Comparison of ENCODE assay signal across 1 cellular context in genomic region chr7:103347507-103348267, GRCh38.
TF ChIP-seq lines count a peak whose summit lies in the region.

Gene PSMC2 (plus strand): TSS chr7:103347643. CDS start chr7:103347712, 69 bp downstream.

TF ChIP-seq in K562, 482 proteins besides CTCF, POLR2A, EP300 and RAD21 (continued from another document and continues in another):
- TF ChIP-seq POLR2B (IDR thresholded peaks at IDR 0.05; ENCODE audit: low read depth, partially characterized antibody), result peak; percentile 81
- TF ChIP-seq HSF4 (CRISPR knock-in tag; IDR thresholded peaks at IDR 0.05; ENCODE audit: borderline replicate concordance), result no peak
- no peak for TF ChIP-seq TSHZ1 (CRISPR knock-in tag; IDR thresholded peaks at IDR 0.05)
- no peak for TF ChIP-seq ZBTB1 (CRISPR knock-in tag; IDR thresholded peaks at IDR 0.05; ENCODE audit: borderline replicate concordance, low read depth)
- TF ChIP-seq XRCC5 (IDR thresholded peaks at IDR 0.05; ENCODE audit: low read depth, low read length), result peak; percentile 15; the same call in 1 of the 2 replicates
- peak; percentile 12; the same call in 1 of the 2 replicates for TF ChIP-seq TCF7 (IDR thresholded peaks at IDR 0.05; ENCODE audit: borderline replicate concordance)
- no peak for TF ChIP-seq CBX2 (IDR thresholded peaks at IDR 0.05; ENCODE audit: insufficient read depth, low read length, poor library complexity, severe bottlenecking)
- TF ChIP-seq PHTF2 (CRISPR knock-in tag; IDR thresholded peaks at IDR 0.05), result no peak
- TF ChIP-seq THAP7 (CRISPR knock-in tag; IDR thresholded peaks at IDR 0.05), result no peak
- TF ChIP-seq HDAC3 (IDR thresholded peaks at IDR 0.05; ENCODE audit: borderline replicate concordance, partially characterized antibody), result no peak
- TF ChIP-seq MAFK (IDR thresholded peaks at IDR 0.05; ENCODE audit: low read length), result peak; percentile 80
- no peak for TF ChIP-seq IFI16 (CRISPR knock-in tag; IDR thresholded peaks at IDR 0.05)
- no peak for TF ChIP-seq TAF15 (IDR thresholded peaks at IDR 0.05; ENCODE audit: low read depth, low read length)
- TF ChIP-seq RNF2 (IDR thresholded peaks at IDR 0.05), result no peak; the same call in 1 of the 2 replicates
- TF ChIP-seq ZBTB26 (CRISPR knock-in tag; IDR thresholded peaks at IDR 0.05), result no peak
- TF ChIP-seq PURB (CRISPR knock-in tag; IDR thresholded peaks at IDR 0.05; ENCODE audit: low read depth), result no peak
- TF ChIP-seq MLX (CRISPR knock-in tag; conservative IDR thresholded peaks at IDR 0.05), result no peak
- TF ChIP-seq DACH1 (IDR thresholded peaks at IDR 0.05; ENCODE audit: partially characterized antibody), result no peak
- TF ChIP-seq HNRNPH1 (optimal IDR thresholded peaks at IDR 0.05; ENCODE audit: low read depth, low read length), result no peak
- peak; percentile 91 for TF ChIP-seq NR2C1 (IDR thresholded peaks at IDR 0.05)
- TF ChIP-seq NR2C1 (tag; IDR thresholded peaks at IDR 0.05), result peak; percentile 93
- 0 out of 2 replicates have a peak, but pooled peaks have one; percentile 65 for TF ChIP-seq SP1 (CRISPR knock-in tag; IDR thresholded peaks at IDR 0.05)
- no peak for TF ChIP-seq ZKSCAN3 (CRISPR knock-in tag; IDR thresholded peaks at IDR 0.05)
- peak; percentile 2; the same call in 1 of the 2 replicates for TF ChIP-seq ZNF324 (CRISPR knock-in tag; IDR thresholded peaks at IDR 0.05)
- peak; percentile 58 for TF ChIP-seq POLR2G (IDR thresholded peaks at IDR 0.05; ENCODE audit: low read depth, low read length)
- peak; percentile 98 for TF ChIP-seq GABPB1 (CRISPR knock-in tag; IDR thresholded peaks at IDR 0.05)
- no peak for TF ChIP-seq LARP7 (IDR thresholded peaks at IDR 0.05)
- TF ChIP-seq RBBP5 (IDR thresholded peaks at IDR 0.05; ENCODE audit: borderline replicate concordance, insufficient read depth, low read length, poor library complexity, severe bottlenecking), result peak; percentile 85
- no peak for TF ChIP-seq SAFB (IDR thresholded peaks at IDR 0.05; ENCODE audit: borderline replicate concordance, low read depth, low read length)
- 0 out of 4 replicates have a peak, but pooled peaks of 1 of the 2 experiments have one; percentile 21 for TF ChIP-seq SIX5 (IDR thresholded peaks at IDR 0.05; ENCODE audit: borderline replicate concordance in 1 of 2, insufficient read depth in 1 of 2, low read depth in 1 of 2, low read length in 2 of 2)
- TF ChIP-seq MITF (IDR thresholded peaks at IDR 0.05), result peak; percentile 56; the same call in 1 of the 2 replicates
- TF ChIP-seq ARID4B (CRISPR knock-in tag; IDR thresholded peaks at IDR 0.05), result peak; percentile 88
- TF ChIP-seq SIN3B (IDR thresholded peaks at IDR 0.05; ENCODE audit: low read depth), result peak; percentile 88
- TF ChIP-seq ZFP36 (IDR thresholded peaks at IDR 0.05; ENCODE audit: low read depth, low read length, partially characterized antibody), result peak; percentile 32
- TF ChIP-seq BCLAF1 (IDR thresholded peaks at IDR 0.05; ENCODE audit: borderline replicate concordance in 1 of 2, control insufficient read depth in 1 of 2, low read depth in 2 of 2, low read length in 1 of 2), result peak in 1 of 2 experiments; percentile 94; a peak in 2 of 4 replicates
- TF ChIP-seq ESRRB (CRISPR knock-in tag; IDR thresholded peaks at IDR 0.05; ENCODE audit: borderline replicate concordance), result no peak
- TF ChIP-seq SMAD4 (CRISPR knock-in tag; conservative IDR thresholded peaks at IDR 0.05), result 0 out of 2 replicates have a peak, but pooled peaks have one; percentile 59
- TF ChIP-seq TCF3 (CRISPR knock-in tag; IDR thresholded peaks at IDR 0.05), result no peak; the same call in 1 of the 2 replicates
- no peak for TF ChIP-seq ZNF589 (CRISPR knock-in tag; IDR thresholded peaks at IDR 0.05; ENCODE audit: low read depth)
- no peak for TF ChIP-seq FOXA1 (IDR thresholded peaks at IDR 0.05; ENCODE audit: borderline replicate concordance)
- TF ChIP-seq ELF1 (tag; IDR thresholded peaks at IDR 0.05), result peak; percentile 74
- peak; percentile 73; the same call in 1 of the 2 replicates for TF ChIP-seq MTA3 (IDR thresholded peaks at IDR 0.05; ENCODE audit: borderline replicate concordance)
- peak; percentile 20; the same call in 1 of the 2 replicates for TF ChIP-seq KLF1 (tag; IDR thresholded peaks at IDR 0.05)
- no peak for TF ChIP-seq JUNB (CRISPR knock-in tag; conservative IDR thresholded peaks at IDR 0.05)
- no peak for TF ChIP-seq NR0B1 (IDR thresholded peaks at IDR 0.05; ENCODE audit: partially characterized antibody)
- peak; percentile 74 for TF ChIP-seq JUND (IDR thresholded peaks at IDR 0.05; ENCODE audit: borderline replicate concordance, low read depth, low read length)
- peak; percentile 57; the same call in 1 of the 3 replicates for TF ChIP-seq JUND (tag; IDR thresholded peaks at IDR 0.05; ENCODE audit: borderline replicate concordance, low read depth, low read length)
- TF ChIP-seq ZBTB7A (IDR thresholded peaks at IDR 0.05; ENCODE audit: borderline replicate concordance, control insufficient read depth, low read depth, low read length), result peak; percentile 85
- TF ChIP-seq FOXJ3 (CRISPR knock-in tag; IDR thresholded peaks at IDR 0.05), result no peak
- no peak for TF ChIP-seq CCNT2 (IDR thresholded peaks at IDR 0.05; ENCODE audit: borderline replicate concordance, extremely low read depth, insufficient read length, low read depth, low read length)
- TF ChIP-seq PHF20 (IDR thresholded peaks at IDR 0.05; ENCODE audit: partially characterized antibody), result peak; percentile 90
- no peak for TF ChIP-seq ZNF41 (CRISPR knock-in tag; conservative IDR thresholded peaks at IDR 0.05)
- TF ChIP-seq NUFIP1 (IDR thresholded peaks at IDR 0.05; ENCODE audit: partially characterized antibody), result no peak
